In genomic region chr4:174365018-174365587, GRCh38 we compare ENCODE assay signal across 7 cellular contexts.
DNase-seq lines count a peak whose midpoint lies in the region; TF ChIP-seq lines count a peak whose summit lies in the region.

No MANE protein-coding gene starts in this region.

- 12 to 17% methylated on average over 2 of the region's 2 CpGs for WGBS in transverse colon (ENCODE audit: low coverage in 1 of 2), 2 donors

- TF ChIP-seq EP300 in transverse colon (IDR thresholded peaks at IDR 0.05; ENCODE audit: low read depth): no peak

- H3K9ac ChIP-seq in colonic mucosa (ENCODE audit: low read depth in 2 of 2, low read length in 2 of 2): no peak overlapping the region

- peak; percentile 22 for TF ChIP-seq CTCF in HFF-Myc (IDR thresholded peaks at IDR 0.05; ENCODE audit: low read depth, low read length, missing control alignments)
- TF ChIP-seq CTCF in transverse colon (IDR thresholded peaks at IDR 0.05): peak; percentile 46 to 62 (median 54)
- no peak for TF ChIP-seq CTCF in colonic mucosa (IDR thresholded peaks at IDR 0.05)

- H3K9me3 ChIP-seq in transverse colon: no peaks in the 10 kb centered on the region
- no peaks in the 10 kb centered on the region for H3K9me3 ChIP-seq in colonic mucosa

- H3K4me3 ChIP-seq in HFF-Myc (replicated peaks; ENCODE audit: low read depth, low read length) (no peak overlapping the region), transverse colon (no peak overlapping the region), colonic mucosa (no peak overlapping the region)

- intact Hi-C loops in transverse colon (cut with DNase I; ENCODE audit: low total_unique reads): loop anchor here (10.0 kb wide), 1 partner anchor 270 kb away; no protein-coding TSS in a partner anchor
- intact Hi-C loops in colonic mucosa (cut with DNase I): loop anchor here (10.0 kb wide), 1 partner anchor 160 kb away; the partner anchor contains the start of gene HPGD

- DNase-seq in DMS114 treated with DMSO at 0.1 percent for 48 hours (lab: John Stamatoyannopoulos, UW; ENCODE audit: unreplicated experiment) (peak; percentile 11), HFF-Myc (ENCODE audit: extremely low read depth, low read depth) (no peak), SK-N-DZ (ENCODE audit: low spot score) (peak; percentile 28), glomerular visceral epithelial cell (ENCODE audit: extremely low spot score) (peak; percentile 40), transverse colon (no peak), NCI-H2196 (lab: John Stamatoyannopoulos, UW; ENCODE audit: unreplicated experiment) (no peak), colonic mucosa (no peak)

- H3K27ac ChIP-seq in transverse colon (no peak overlapping the region), colonic mucosa (no peak overlapping the region)

- no peaks in the 10 kb centered on the region for H3K36me3 ChIP-seq in transverse colon
- no peaks in the 10 kb centered on the region for H3K36me3 ChIP-seq in colonic mucosa

- in situ Hi-C loops in transverse colon (cut with MboI; ENCODE audit: low pct_ligation_motif_present in 1 of 4, low pct_unique_long_range_greater_than_20kb in 1 of 4, low sequenced_read_pairs in 3 of 4): loop anchor here (5.0 to 25.0 kb wide), 4 partner anchors 267 to 1172 kb away; no protein-coding TSS in a partner anchor

- H3K27me3 ChIP-seq in transverse colon (no peaks in the 10 kb centered on the region), colonic mucosa (no peaks in the 10 kb centered on the region)

- TF ChIP-seq POLR2A in transverse colon (IDR thresholded peaks at IDR 0.05): no peak

- H3K4me1 ChIP-seq in transverse colon (no peaks in the 10 kb centered on the region), colonic mucosa (no peaks in the 10 kb centered on the region)

Comparison
In these comparisons a context has a peak if more than half of its experiments do, and no peak if none do; other contexts are left out.
1. DNase-seq: peak in DMS114 treated with DMSO at 0.1 percent for 48 hours (single experiment), SK-N-DZ (single experiment) and glomerular visceral epithelial cell (single experiment); none in HFF-Myc (single experiment), transverse colon (single experiment), NCI-H2196 (single experiment) and colonic mucosa (single experiment).